9 cellular contexts compared by ENCODE assay signal in genomic region chr3:16504242-16504641, GRCh38. TPM values are rescaled to one million over a fixed set of nuclear protein-coding genes. Genes with fewer than 3 reads are reported as not detected.
DNase-seq lines count a peak whose midpoint lies in the region; ATAC-seq lines count a peak whose summit lies in the region.
"Had no signal": no experiment of that assay in that cellular context is flagged by ENCODE, and none has a peak within 500 bp of the region (broad histone marks: within the 10 kb centered on the region; RNA-seq: fewer than 3 reads in every experiment).

No MANE protein-coding gene starts in this region.

- no peaks in the 10 kb centered on the region for H3K9me3 ChIP-seq in mesenchymal stem cell (ENCODE audit: control insufficient read depth, low read length)

- no peak overlapping the region for H3K4me2 ChIP-seq in mesenchymal stem cell (ENCODE audit: low read length, poor library complexity, severe bottlenecking)

- peaks cover 36% of the 10 kb centered on the region for H3K79me1 ChIP-seq in mesenchymal stem cell (replicated peaks; ENCODE audit: low read length, poor library complexity, severe bottlenecking)

- intact Hi-C loops in Right ventricle myocardium inferior (cut with DNase I): no loop called here

- H2BK12ac ChIP-seq in mesenchymal stem cell (ENCODE audit: low read length in 2 of 2): no peak overlapping the region

- H3K14ac ChIP-seq in mesenchymal stem cell (ENCODE audit: low read length in 2 of 2): no peak overlapping the region

- H2AFZ ChIP-seq in mesenchymal stem cell (ENCODE audit: low read depth, low read length): no peak overlapping the region

- no peak overlapping the region for H3K18ac ChIP-seq in mesenchymal stem cell (ENCODE audit: low read depth in 1 of 2, low read length in 2 of 2)

- H2BK5ac ChIP-seq in mesenchymal stem cell (ENCODE audit: low read depth, low read length, poor library complexity, severe bottlenecking): no peak overlapping the region

- H3K36me3 ChIP-seq in mesenchymal stem cell (ENCODE audit: control insufficient read depth in 1 of 2, insufficient read depth in 2 of 2, low read depth in 1 of 2, low read length in 2 of 2): peaks cover 18 to 26% of the 10 kb centered on the region in 2 experiments

- no peak overlapping the region for H3K9ac ChIP-seq in mesenchymal stem cell (ENCODE audit: low read length)

- no peak overlapping the region for H3K23ac ChIP-seq in mesenchymal stem cell (ENCODE audit: low read length in 2 of 2)

- 95% methylated on average over 2 of the region's 2 CpGs for WGBS in mesenchymal stem cell

- H3K27me3 ChIP-seq in mesenchymal stem cell (ENCODE audit: control insufficient read depth in 1 of 2, insufficient read depth in 1 of 2, low read length in 2 of 2): no peaks in the 10 kb centered on the region

- H2BK15ac ChIP-seq in mesenchymal stem cell (ENCODE audit: low read depth, poor library complexity, severe bottlenecking): no peak overlapping the region

- DNase-seq in mesenchymal stem cell (peak; percentile 62), DMS153 treated with DMSO at 0.1 percent for 48 hours (lab: John Stamatoyannopoulos, UW; ENCODE audit: unreplicated experiment) (no peak), Right ventricle myocardium inferior (ENCODE audit: missing footprints) (no peak), NCI-H526 treated with DMSO at 0.1 percent for 48 hours (lab: John Stamatoyannopoulos, UW) (no peak), COLO668 (lab: John Stamatoyannopoulos, UW; ENCODE audit: unreplicated experiment) (no peak)

- H2BK120ac ChIP-seq in mesenchymal stem cell (ENCODE audit: low read depth, low read length): no peak overlapping the region

- no peak overlapping the region for H3K27ac ChIP-seq in mesenchymal stem cell (ENCODE audit: low read length, poor library complexity, severe bottlenecking)
- H3K27ac ChIP-seq: SK-N-MC had no signal

- H2AK5ac ChIP-seq in mesenchymal stem cell (ENCODE audit: low read length, severe bottlenecking): no peak overlapping the region

- no peak overlapping the region for H3K4me3 ChIP-seq in mesenchymal stem cell (ENCODE audit: insufficient read depth in 1 of 2, low read depth in 1 of 2, low read length in 2 of 2)
- H3K4me3 ChIP-seq: SK-N-MC had no signal

- no peak overlapping the region for H3K4ac ChIP-seq in mesenchymal stem cell (ENCODE audit: low read depth in 1 of 2, low read length in 2 of 2)

- no peak overlapping the region for H4K91ac ChIP-seq in mesenchymal stem cell (ENCODE audit: low read length)

- peaks cover 6% of the 10 kb centered on the region for H3K4me1 ChIP-seq in mesenchymal stem cell (ENCODE audit: control insufficient read depth, insufficient read depth, low read depth, low read length)

- H4K8ac ChIP-seq in mesenchymal stem cell (ENCODE audit: low read length): no peak overlapping the region

- peak; percentile 77 for ATAC-seq in GM18520 (IDR thresholded peaks at IDR 0.05; ENCODE audit: unreplicated experiment)
- peak; percentile 75 for ATAC-seq in GM21786 (IDR thresholded peaks at IDR 0.05; ENCODE audit: unreplicated experiment)
- ATAC-seq in HG03571 (IDR thresholded peaks at IDR 0.05; ENCODE audit: unreplicated experiment): peak; percentile 84
- no peak for ATAC-seq in Right ventricle myocardium inferior

RNA-seq across cellular contexts. Expression of gene RFTN1, which starts 9.3 kb away (rescaled TPM):
- polyA plus RNA-seq in mesenchymal stem cell (2013, experiment 1 of 2): 256 TPM
- 261 TPM for polyA plus RNA-seq in mesenchymal stem cell (2013, experiment 2 of 2)
- 26.8 TPM for total RNA-seq in Right ventricle myocardium inferior
